Comparison of ENCODE assay signal across 12 cellular contexts in genomic region chr1:167400359-167400953, GRCh38.
"Had no signal": no experiment of that assay in that cellular context is flagged by ENCODE, and none has a peak within 500 bp of the region (broad histone marks: within the 10 kb centered on the region; RNA-seq: fewer than 3 reads in every experiment).

No MANE protein-coding gene starts in this region.

- H3K27ac Mint-ChIP-seq: activated CD4-positive, alpha-beta memory T cell treated with anti-CD3 and anti-CD28 coated beads for 36 hours; activated naive CD4-positive, alpha-beta T cell treated with anti-CD3 and anti-CD28 coated beads, Interleukin-2, amount 10 ng/mL, durations not matched to agents 7 days and 5 days had no signal

- H3K27me3 Mint-ChIP-seq: activated CD4-positive, alpha-beta memory T cell treated with anti-CD3 and anti-CD28 coated beads for 36 hours; activated naive CD4-positive, alpha-beta T cell treated with anti-CD3 and anti-CD28 coated beads, Interleukin-2, amount 10 ng/mL, durations not matched to agents 7 days and 5 days had no signal

- H3K9me3 Mint-ChIP-seq: activated CD4-positive, alpha-beta memory T cell treated with anti-CD3 and anti-CD28 coated beads for 36 hours; activated naive CD4-positive, alpha-beta T cell treated with anti-CD3 and anti-CD28 coated beads, Interleukin-2, amount 10 ng/mL, durations not matched to agents 7 days and 5 days; immature natural killer cell; natural killer cell had no signal

- H3K4me3 Mint-ChIP-seq: activated CD4-positive, alpha-beta memory T cell treated with anti-CD3 and anti-CD28 coated beads for 36 hours; activated naive CD4-positive, alpha-beta T cell treated with anti-CD3 and anti-CD28 coated beads, Interleukin-2, amount 10 ng/mL, durations not matched to agents 7 days and 5 days; immature natural killer cell; natural killer cell had no signal

- H3K4me3 ChIP-seq: breast epithelium, right atrium auricular region, spleen, testis, transverse colon had no signal

- DNase-seq: activated gamma-delta T cell, hippocampal formation, spleen had no signal

- H3K9me3 ChIP-seq: breast epithelium, right atrium auricular region, spleen, testis, transverse colon had no signal

- H3K4me1 ChIP-seq: breast epithelium, right atrium auricular region, testis had no signal

- H3K27ac ChIP-seq: breast epithelium, right atrium auricular region, spleen, testis, transverse colon, VCaP had no signal

- H3K36me3 ChIP-seq: breast epithelium had no signal
